Comparison of ENCODE assay signal across 8 cellular contexts in genomic region chr1:198156745-198157240, GRCh38. TPM values are rescaled to one million over a fixed set of nuclear protein-coding genes. Genes with fewer than 3 reads are reported as not detected.
DNase-seq lines count a peak whose midpoint lies in the region; ATAC-seq and TF ChIP-seq lines count a peak whose summit lies in the region.

TSS of gene NEK7 (plus strand) at chr1:198156998. CDS start at chr1:198232581, 75,583 bp downstream.

- WGBS in heart right ventricle, 2 donors: 1% methylated on average over 43 to 63 of the region's 63 CpGs

- no peaks in the 10 kb centered on the region for H3K36me3 ChIP-seq in heart right ventricle

- in situ Hi-C loops in GM13976 (cut with MboI; ENCODE audit: low sequenced_read_pairs, unreplicated experiment): loop anchor here (25.0 kb wide), 1 partner anchor 481 kb away; the partner anchor contains the start of gene PTPRC

- peak within 1 kb of the TSS; percentile 81 to 97 (median 92) for H3K4me3 ChIP-seq in heart right ventricle

- peaks cover 0 to 79% (median 60%) of the 10 kb centered on the region in 9 donors for H3K4me1 ChIP-seq in heart right ventricle

- H3K27ac ChIP-seq in heart right ventricle: peak within 1 kb of the TSS; percentile 94 to 100 (median 98)

- intact Hi-C loops in heart right ventricle (cut with DNase I): loop anchor here in 8 of 10 donors (5.0 to 10.0 kb wide), 9 partner anchors 46 to 138 kb away; no protein-coding TSS in a partner anchor

- peak; percentile 56 for ATAC-seq in HG02759 (IDR thresholded peaks at IDR 0.05; ENCODE audit: unreplicated experiment)
- ATAC-seq in heart right ventricle: peak; percentile 73 to 88 (median 83)

- DNase-seq in GM13976 (ENCODE audit: low spot score): peak; percentile 83
- DNase-seq in NCI-H128 (lab: John Stamatoyannopoulos, UW; ENCODE audit: unreplicated experiment): peak; percentile 73
- DNase-seq in SW480 (ENCODE audit: low spot score): peak; percentile 84
- DNase-seq in amniotic stem cell (lab: John Stamatoyannopoulos, UW): peak; percentile 70
- peak; percentile 87 to 89 for DNase-seq in heart right ventricle
- DNase-seq in pons (ENCODE audit: low spot score): peak; percentile 80
- no peak for DNase-seq in GM19240 (ENCODE audit: insufficient read length, low spot score)

- no peaks in the 10 kb centered on the region for H3K27me3 ChIP-seq in heart right ventricle

- no peak for TF ChIP-seq CTCF in GM13976 (IDR thresholded peaks at IDR 0.05; ENCODE audit: borderline replicate concordance, control extremely low read depth, extremely low read depth, insufficient read depth, missing control alignments)
- TF ChIP-seq CTCF in heart right ventricle (IDR thresholded peaks at IDR 0.05): peak in 2 of 9 donors; percentile 10 to 13

- no peaks in the 10 kb centered on the region for H3K9me3 ChIP-seq in heart right ventricle

RNA-seq across cellular contexts. Expression of gene NEK7, which starts in this region (rescaled TPM):
- 100 to 1,000 TPM; 149 to 279 (median 219) TPM for total RNA-seq in heart right ventricle
- 10 to 100 TPM; 57.3 to 90.7 TPM for polyA plus RNA-seq in heart right ventricle
